8 cellular contexts compared by ENCODE assay signal in the genomic region with DNA sequence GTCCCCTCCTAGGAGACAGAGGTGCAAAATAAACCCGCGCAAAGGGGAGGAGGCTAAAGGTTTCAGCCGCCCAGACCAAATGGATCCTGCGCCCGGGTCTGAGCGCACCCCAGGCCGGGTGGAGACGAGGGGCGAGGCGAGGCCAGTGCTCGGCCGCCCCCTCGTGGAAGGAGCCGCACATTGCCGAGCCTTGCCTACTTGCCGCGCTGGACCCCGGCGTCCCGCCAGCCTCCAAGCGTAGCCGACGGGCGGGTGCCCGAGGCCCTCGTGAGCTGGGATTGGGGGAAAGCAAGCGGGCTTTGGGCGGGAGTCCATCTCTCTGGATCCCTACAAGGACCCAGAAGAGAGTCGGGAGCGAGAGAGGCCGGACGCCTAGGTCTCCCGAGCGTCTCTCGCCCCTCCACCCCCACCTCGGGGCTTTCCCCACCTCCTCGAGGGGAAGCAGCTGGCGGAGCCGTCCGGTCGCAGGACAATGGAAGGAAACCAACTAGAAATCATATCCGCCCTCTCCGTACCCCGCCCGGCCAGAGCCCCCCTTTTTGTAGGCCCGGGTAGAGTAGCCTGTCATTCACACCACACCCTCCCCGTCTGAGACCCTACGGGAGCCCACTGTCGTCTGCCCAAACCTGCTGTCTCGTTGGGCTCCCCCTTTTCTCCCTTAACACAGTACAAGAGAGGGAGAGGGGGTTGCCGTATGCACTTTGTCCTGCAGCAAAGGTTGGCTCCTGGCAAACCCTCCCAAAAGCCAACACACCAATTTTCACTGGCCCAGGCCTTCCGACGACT. TPM values are rescaled to one million over a fixed set of nuclear protein-coding genes. Genes with fewer than 3 reads are reported as not detected.
A peak's percentile ranks its signal among the peaks of the same experiment; 100 is the strongest.
DNase-seq lines count a peak whose midpoint lies in the region; ATAC-seq and TF ChIP-seq lines count a peak whose summit lies in the region.

No MANE protein-coding gene starts in this region.

- no TSS peak for BruUV-seq in PC-3 (replicated peaks; lab: Mats Ljungman, UMichigan)

- POLR2A ChIA-PET in PC-3 (lab: Charles Lee; ENCODE audit: unreplicated experiment): interaction anchor here (0.9 kb wide), 1 partner anchor 13 kb away, joined by 3 read pairs; a partner anchor contains a TSS

- H3K36me3 Mint-ChIP-seq in activated T-helper 17 cell treated with anti-CD3 and anti-CD28 coated beads, Interleukin-2, amount 50 U/mL, for 72 hours (ENCODE audit: low read depth): peaks cover 8% of the 10 kb centered on the region
- no peaks in the 10 kb centered on the region for H3K36me3 Mint-ChIP-seq in nephron progenitor cell (ENCODE audit: low read depth)

- peak overlapping the region; percentile 82 for H3K4me2 ChIP-seq in PC-3 (ENCODE audit: low read length)

- ATAC-seq in GM19023 (IDR thresholded peaks at IDR 0.05; ENCODE audit: unreplicated experiment) (peak; percentile 63), HG03565 (IDR thresholded peaks at IDR 0.05; ENCODE audit: unreplicated experiment) (peak; percentile 49), PC-3 (peak; percentile 73)
- peak; percentile 83 for ATAC-seq in activated T-helper 17 cell treated with anti-CD3 and anti-CD28 coated beads, Interleukin-2, amount 50 U/mL, for 72 hours (replicated peaks)

- CTCF ChIA-PET in PC-3 (lab: Charles Lee): no interaction called here

- no peak overlapping the region for H3K27ac ChIP-seq in PC-3 (ENCODE audit: low read length)

- no peaks in the 10 kb centered on the region for H3F3A ChIP-seq in PC-3 (ENCODE audit: low read length, unreplicated experiment)

- H3K4me3 ChIP-seq in PC-3 (ENCODE audit: low read length): peak overlapping the region; percentile 54
- H3K4me3 ChIP-seq in fibroblast of the aortic adventitia (ENCODE audit: low read depth, low read length): peak overlapping the region; percentile 46

- DNase-seq in AML-193 (lab: John Stamatoyannopoulos, UW) (peak; percentile 20 to 28), PC-3 (peak; percentile 73), fibroblast of the aortic adventitia (ENCODE audit: low read depth) (peak; percentile 59), nephron progenitor cell (peak; percentile 89), superior temporal gyrus (ENCODE audit: extremely low spot score) (peak; percentile 78)

- intact Hi-C loops in PC-3 (cut with micrococcal nuclease): loop anchor here (1.0 to 5.0 kb wide), 3 partner anchors 111 to 355 kb away; no protein-coding TSS in a partner anchor

- no peaks in the 10 kb centered on the region for H3K27me3 ChIP-seq in PC-3 (ENCODE audit: low read length)

- peak overlapping the region; percentile 90 for H3K27ac Mint-ChIP-seq in activated T-helper 17 cell treated with anti-CD3 and anti-CD28 coated beads, Interleukin-2, amount 50 U/mL, for 72 hours
- no peak overlapping the region for H3K27ac Mint-ChIP-seq in nephron progenitor cell

- no peaks in the 10 kb centered on the region for H3K9me3 Mint-ChIP-seq in activated T-helper 17 cell treated with anti-CD3 and anti-CD28 coated beads, Interleukin-2, amount 50 U/mL, for 72 hours
- H3K9me3 Mint-ChIP-seq in nephron progenitor cell: no peaks in the 10 kb centered on the region

- peak; percentile 79 for TF ChIP-seq CTCF in PC-3 (conservative IDR thresholded peaks at IDR 0.05; ENCODE audit: low read depth, low read length)
- TF ChIP-seq CTCF in fibroblast of the aortic adventitia (IDR thresholded peaks at IDR 0.05; ENCODE audit: insufficient read depth, low read length): peak; percentile 85
- peak; percentile 91 for TF ChIP-seq CTCF in nephron progenitor cell (IDR thresholded peaks at IDR 0.05)

- H3K36me3 ChIP-seq in PC-3 (ENCODE audit: low read depth, low read length): no peaks in the 10 kb centered on the region

- H2AFZ ChIP-seq in PC-3 (ENCODE audit: low read length): peak overlapping the region; percentile 92

- H3K27me3 Mint-ChIP-seq in activated T-helper 17 cell treated with anti-CD3 and anti-CD28 coated beads, Interleukin-2, amount 50 U/mL, for 72 hours: no peaks in the 10 kb centered on the region
- peaks cover 41% of the 10 kb centered on the region for H3K27me3 Mint-ChIP-seq in nephron progenitor cell (ENCODE audit: low read depth, poor library complexity)

- H3K9ac ChIP-seq in PC-3 (ENCODE audit: low read length): peak overlapping the region; percentile 42

- H3K4me3 Mint-ChIP-seq in activated T-helper 17 cell treated with anti-CD3 and anti-CD28 coated beads, Interleukin-2, amount 50 U/mL, for 72 hours: peak overlapping the region; percentile 87
- peak overlapping the region; percentile 74 for H3K4me3 Mint-ChIP-seq in nephron progenitor cell

- H3K4me1 Mint-ChIP-seq in activated T-helper 17 cell treated with anti-CD3 and anti-CD28 coated beads, Interleukin-2, amount 50 U/mL, for 72 hours: peaks cover 21% of the 10 kb centered on the region
- H3K4me1 Mint-ChIP-seq in nephron progenitor cell: peaks cover 58% of the 10 kb centered on the region

- peaks cover 12% of the 10 kb centered on the region; the same call in 1 of the 2 replicates for H3K4me1 ChIP-seq in PC-3 (ENCODE audit: insufficient read depth, low read length)

- H3K9me2 ChIP-seq in PC-3 (replicated peaks; ENCODE audit: low read length): no peaks in the 10 kb centered on the region

- no peaks in the 10 kb centered on the region for H4K20me1 ChIP-seq in PC-3 (ENCODE audit: low read length)

- H3K9me3 ChIP-seq in PC-3 (ENCODE audit: low read length): no peaks in the 10 kb centered on the region

- H3K79me2 ChIP-seq in PC-3 (ENCODE audit: low read length): no peaks in the 10 kb centered on the region

RNA-seq across cellular contexts. Expression of a gene that starts 0.7 kb away (rescaled TPM):
- 0.12 TPM in 1 of 2 replicates, not detected in the other for total RNA-seq in PC-3 (2014; rRNA removed)
- total RNA-seq in activated T-helper 17 cell treated with anti-CD3 and anti-CD28 coated beads, Interleukin-2, amount 50 U/mL, for 72 hours: 1 to 10 TPM in 1 of 2 donors, under 1 TPM in 1; 0.50 to 2.3 TPM
- 0.41 and 0.45 TPM in 2 replicates for total RNA-seq in fibroblast of the aortic adventitia (ENCODE audit: low replicate concordance)

RNA-seq across cellular contexts. Expression of a gene that starts 9.8 kb away (rescaled TPM):
- total RNA-seq in PC-3 (2014; rRNA removed): 169 and 195 TPM in 2 replicates
- 100 to 1,000 TPM; 162 to 180 TPM for total RNA-seq in activated T-helper 17 cell treated with anti-CD3 and anti-CD28 coated beads, Interleukin-2, amount 50 U/mL, for 72 hours
- 9.3 and 90.7 TPM in 2 replicates for total RNA-seq in fibroblast of the aortic adventitia (ENCODE audit: low replicate concordance)

RNA-seq across cellular contexts. Expression of a gene that starts 13.6 kb away (rescaled TPM):
- total RNA-seq in PC-3 (2014; rRNA removed): 0.62 and 1.7 TPM in 2 replicates
- 10 to 100 TPM; 10.7 to 11.8 TPM for total RNA-seq in activated T-helper 17 cell treated with anti-CD3 and anti-CD28 coated beads, Interleukin-2, amount 50 U/mL, for 72 hours
- 0.72 and 3.1 TPM in 2 replicates for total RNA-seq in fibroblast of the aortic adventitia (ENCODE audit: low replicate concordance)

RNA-seq across cellular contexts. Expression of a gene that starts 21.7 kb away (rescaled TPM):
- total RNA-seq in PC-3 (2014; rRNA removed) (0.75 TPM in 1 of 2 replicates, not detected in the other), fibroblast of the aortic adventitia (ENCODE audit: low replicate concordance) (0.27 and 2.4 TPM in 2 replicates)
- 1 to 10 TPM in 1 of 2 donors, under 1 TPM in 1; 0.63 to 3.5 TPM for total RNA-seq in activated T-helper 17 cell treated with anti-CD3 and anti-CD28 coated beads, Interleukin-2, amount 50 U/mL, for 72 hours

RNA-seq across cellular contexts. Expression of a gene that starts 26.3 kb away (rescaled TPM):
- total RNA-seq in PC-3 (2014; rRNA removed) (not detected in 2 replicates), fibroblast of the aortic adventitia (ENCODE audit: low replicate concordance) (0.65 TPM in 1 of 2 replicates, not detected in the other)
- not detected for total RNA-seq in activated T-helper 17 cell treated with anti-CD3 and anti-CD28 coated beads, Interleukin-2, amount 50 U/mL, for 72 hours

Comparison
In these comparisons a context has a peak if more than half of its experiments do, and no peak if none do; other contexts are left out.
1. DNase-seq: peak in every context shown above with its lines; median percentile 89 in nephron progenitor cell; 78 in superior temporal gyrus; 73 in PC-3; 59 in fibroblast of the aortic adventitia; 24 in AML-193.